16 cellular contexts compared by ENCODE assay signal in the genomic region with DNA sequence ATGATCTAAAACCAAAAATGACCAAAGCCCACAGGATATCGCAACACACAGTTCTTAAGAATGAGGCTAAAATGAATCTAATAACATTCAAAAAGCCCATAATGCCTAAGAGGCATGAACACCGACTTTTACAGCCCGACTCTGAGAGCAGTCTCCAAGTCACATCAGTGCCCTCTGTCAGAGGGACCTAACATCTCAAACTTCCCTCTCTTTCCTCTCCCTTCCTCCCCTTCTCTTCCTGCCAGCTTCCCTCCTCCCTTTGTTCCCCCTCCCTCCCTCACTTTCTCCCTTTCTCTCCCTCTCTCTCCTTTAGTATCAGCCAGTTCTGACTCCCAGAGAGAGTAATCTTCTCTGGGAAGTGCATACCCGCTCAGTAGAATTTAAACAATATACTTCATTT.
DNase-seq lines count a peak whose midpoint lies in the region; ATAC-seq and TF ChIP-seq lines count a peak whose summit lies in the region.
"Had no signal": no experiment of that assay in that cellular context is flagged by ENCODE, and none has a peak within 500 bp of the region (broad histone marks: within the 10 kb centered on the region; RNA-seq: fewer than 3 reads in every experiment).

No MANE protein-coding gene starts in this region.

- H3K9me2 ChIP-seq in GM23338 (ENCODE audit: insufficient read depth) = no peaks in the 10 kb centered on the region

- no peak overlapping the region for H3K4me3 Mint-ChIP-seq in GM23338
- H3K4me3 Mint-ChIP-seq in brain = peak overlapping the region in 1 of 5 experiments; percentile 10
- H3K4me3 Mint-ChIP-seq: activated naive CD8-positive, alpha-beta T cell treated with anti-CD3 and anti-CD28 coated beads, Interleukin-2, amount 10 ng/mL, durations not matched to agents 7 days and 5 days; activated T-cell treated with anti-CD3 and anti-CD28 coated beads, Interleukin-2, amount 50 U/mL, for 72 hours; central memory CD8-positive, alpha-beta T cell had no signal

- no peak for TF ChIP-seq CTCF in GM23338 (conservative IDR thresholded peaks at IDR 0.05; ENCODE audit: low read depth in 2 of 2)
- no peak for TF ChIP-seq CTCF in brain (conservative IDR thresholded peaks at IDR 0.05)
- no peak for TF ChIP-seq CTCF in uterus (IDR thresholded peaks at IDR 0.05)

- no peaks in the 10 kb centered on the region for H3K27me3 ChIP-seq in GM23338 (ENCODE audit: insufficient read depth)
- no peaks in the 10 kb centered on the region for H3K27me3 ChIP-seq in uterus
- H3K27me3 ChIP-seq: BLaER1, gastrocnemius medialis had no signal

- no peaks in the 10 kb centered on the region for H4K20me1 ChIP-seq in GM23338 (replicated peaks; ENCODE audit: insufficient read depth)
- H4K20me1 ChIP-seq: BLaER1 had no signal

- ATAC-seq in GM23338 = peak; percentile 61
- ATAC-seq in sciatic nerve = peak; percentile 21
- ATAC-seq: activated T-cell treated with anti-CD3 and anti-CD28 coated beads, Interleukin-2, amount 50 U/mL, for 72 hours had no signal

- DNase-seq in GM23338 (ENCODE audit: low spot score) (peak; percentile 36), kidney tubule cell (ENCODE audit: low spot score) (peak; percentile 70), sciatic nerve (ENCODE audit: low spot score) (no peak), AML-193 (lab: John Stamatoyannopoulos, UW) (no peak), posterior cingulate gyrus (no peak), uterus (no peak), UCSD-AML1 (lab: John Stamatoyannopoulos, UW; ENCODE audit: unreplicated experiment) (no peak)
- DNase-seq: activated naive CD8-positive, alpha-beta T cell treated with anti-CD3 and anti-CD28 coated beads, Interleukin-2, amount 10 ng/mL, durations not matched to agents 7 days and 5 days; activated T-cell treated with anti-CD3 and anti-CD28 coated beads, Interleukin-2, amount 50 U/mL, for 72 hours; gastrocnemius medialis; NCI-H187 treated with DMSO at 0.1 percent for 48 hours; NCI-H510A treated with DMSO at 0.1 percent for 48 hours had no signal

- H3K4me1 ChIP-seq in GM23338 (ENCODE audit: insufficient read depth) = peaks cover 10% of the 10 kb centered on the region
- no peaks in the 10 kb centered on the region for H3K4me1 ChIP-seq in uterus
- H3K4me1 ChIP-seq: BLaER1, parathyroid adenoma had no signal

- no peaks in the 10 kb centered on the region for H3K9me3 ChIP-seq in uterus
- H3K9me3 ChIP-seq: BLaER1, gastrocnemius medialis had no signal

- H3K4me3 ChIP-seq in GM23338 = no peak overlapping the region
- H3K4me3 ChIP-seq in uterus = no peak overlapping the region
- H3K4me3 ChIP-seq: BLaER1 had no signal

- intact Hi-C loops in sciatic nerve (cut with DNase I) = no loop called here
- intact Hi-C loops in posterior cingulate gyrus (cut with DNase I) = no loop called here
- intact Hi-C loops in uterus (cut with DNase I; ENCODE audit: low total_unique reads) = no loop called here

- H3K27me3 Mint-ChIP-seq in GM23338 (ENCODE audit: insufficient read depth, low read depth, poor library complexity) (peaks cover 2% of the 10 kb centered on the region), brain (no peaks in the 10 kb centered on the region)
- H3K27me3 Mint-ChIP-seq: activated naive CD8-positive, alpha-beta T cell treated with anti-CD3 and anti-CD28 coated beads, Interleukin-2, amount 10 ng/mL, durations not matched to agents 7 days and 5 days had no signal

- H3K36me3 Mint-ChIP-seq in GM23338 (ENCODE audit: low read depth) (no peaks in the 10 kb centered on the region), brain (no peaks in the 10 kb centered on the region)
- H3K36me3 Mint-ChIP-seq: activated naive CD8-positive, alpha-beta T cell treated with anti-CD3 and anti-CD28 coated beads, Interleukin-2, amount 10 ng/mL, durations not matched to agents 7 days and 5 days had no signal

- no peak overlapping the region for H3K4me2 ChIP-seq in GM23338
- H3K4me2 ChIP-seq: BLaER1 had no signal

- H2AFZ ChIP-seq in GM23338 = no peak overlapping the region
- H2AFZ ChIP-seq: parathyroid adenoma had no signal

- no peak for TF ChIP-seq POLR2A in uterus (IDR thresholded peaks at IDR 0.05)

- no peaks in the 10 kb centered on the region for H3F3A ChIP-seq in GM23338 (replicated peaks; ENCODE audit: low read depth)

- H3K9me3 Mint-ChIP-seq in GM23338 (no peaks in the 10 kb centered on the region), brain (no peaks in the 10 kb centered on the region)
- H3K9me3 Mint-ChIP-seq: activated naive CD8-positive, alpha-beta T cell treated with anti-CD3 and anti-CD28 coated beads, Interleukin-2, amount 10 ng/mL, durations not matched to agents 7 days and 5 days; activated T-cell treated with anti-CD3 and anti-CD28 coated beads, Interleukin-2, amount 50 U/mL, for 72 hours; central memory CD8-positive, alpha-beta T cell had no signal

- no peak overlapping the region for H3K27ac Mint-ChIP-seq in GM23338
- peak overlapping the region in 3 of 5 experiments; percentile 3 to 31 (median 17) for H3K27ac Mint-ChIP-seq in brain
- H3K27ac Mint-ChIP-seq: activated naive CD8-positive, alpha-beta T cell treated with anti-CD3 and anti-CD28 coated beads, Interleukin-2, amount 10 ng/mL, durations not matched to agents 7 days and 5 days; activated T-cell treated with anti-CD3 and anti-CD28 coated beads, Interleukin-2, amount 50 U/mL, for 72 hours had no signal

- H3K36me3 ChIP-seq in GM23338 (ENCODE audit: insufficient read depth) (no peaks in the 10 kb centered on the region), uterus (no peaks in the 10 kb centered on the region)
- H3K36me3 ChIP-seq: BLaER1, gastrocnemius medialis had no signal

- peaks cover 31% of the 10 kb centered on the region; the same call in 2 of the 3 replicates for H3K4me1 Mint-ChIP-seq in GM23338
- H3K4me1 Mint-ChIP-seq in brain = peaks cover 43% of the 10 kb centered on the region
- H3K4me1 Mint-ChIP-seq: activated naive CD8-positive, alpha-beta T cell treated with anti-CD3 and anti-CD28 coated beads, Interleukin-2, amount 10 ng/mL, durations not matched to agents 7 days and 5 days; central memory CD8-positive, alpha-beta T cell had no signal

- no peak overlapping the region for H3K27ac ChIP-seq in GM23338 (ENCODE audit: low read depth)
- peak overlapping the region in 1 of 2 donors; percentile 60 for H3K27ac ChIP-seq in uterus
- H3K27ac ChIP-seq: BLaER1, parathyroid adenoma had no signal

- H3K79me2 ChIP-seq in GM23338 (replicated peaks; ENCODE audit: insufficient read depth) = no peaks in the 10 kb centered on the region
- H3K79me2 ChIP-seq: parathyroid adenoma had no signal

TF ChIP-seq in GM23338, 12 proteins besides CTCF, POLR2A, EP300 and RAD21 (continues in another document):
- TF ChIP-seq ZNF114 (CRISPR knock-in tag; IDR thresholded peaks at IDR 0.05) (no peak), EZH2phosphoT487 (IDR thresholded peaks at IDR 0.05; ENCODE audit: unreplicated experiment) (no peak)
- TF ChIP-seq, protein P1, sequence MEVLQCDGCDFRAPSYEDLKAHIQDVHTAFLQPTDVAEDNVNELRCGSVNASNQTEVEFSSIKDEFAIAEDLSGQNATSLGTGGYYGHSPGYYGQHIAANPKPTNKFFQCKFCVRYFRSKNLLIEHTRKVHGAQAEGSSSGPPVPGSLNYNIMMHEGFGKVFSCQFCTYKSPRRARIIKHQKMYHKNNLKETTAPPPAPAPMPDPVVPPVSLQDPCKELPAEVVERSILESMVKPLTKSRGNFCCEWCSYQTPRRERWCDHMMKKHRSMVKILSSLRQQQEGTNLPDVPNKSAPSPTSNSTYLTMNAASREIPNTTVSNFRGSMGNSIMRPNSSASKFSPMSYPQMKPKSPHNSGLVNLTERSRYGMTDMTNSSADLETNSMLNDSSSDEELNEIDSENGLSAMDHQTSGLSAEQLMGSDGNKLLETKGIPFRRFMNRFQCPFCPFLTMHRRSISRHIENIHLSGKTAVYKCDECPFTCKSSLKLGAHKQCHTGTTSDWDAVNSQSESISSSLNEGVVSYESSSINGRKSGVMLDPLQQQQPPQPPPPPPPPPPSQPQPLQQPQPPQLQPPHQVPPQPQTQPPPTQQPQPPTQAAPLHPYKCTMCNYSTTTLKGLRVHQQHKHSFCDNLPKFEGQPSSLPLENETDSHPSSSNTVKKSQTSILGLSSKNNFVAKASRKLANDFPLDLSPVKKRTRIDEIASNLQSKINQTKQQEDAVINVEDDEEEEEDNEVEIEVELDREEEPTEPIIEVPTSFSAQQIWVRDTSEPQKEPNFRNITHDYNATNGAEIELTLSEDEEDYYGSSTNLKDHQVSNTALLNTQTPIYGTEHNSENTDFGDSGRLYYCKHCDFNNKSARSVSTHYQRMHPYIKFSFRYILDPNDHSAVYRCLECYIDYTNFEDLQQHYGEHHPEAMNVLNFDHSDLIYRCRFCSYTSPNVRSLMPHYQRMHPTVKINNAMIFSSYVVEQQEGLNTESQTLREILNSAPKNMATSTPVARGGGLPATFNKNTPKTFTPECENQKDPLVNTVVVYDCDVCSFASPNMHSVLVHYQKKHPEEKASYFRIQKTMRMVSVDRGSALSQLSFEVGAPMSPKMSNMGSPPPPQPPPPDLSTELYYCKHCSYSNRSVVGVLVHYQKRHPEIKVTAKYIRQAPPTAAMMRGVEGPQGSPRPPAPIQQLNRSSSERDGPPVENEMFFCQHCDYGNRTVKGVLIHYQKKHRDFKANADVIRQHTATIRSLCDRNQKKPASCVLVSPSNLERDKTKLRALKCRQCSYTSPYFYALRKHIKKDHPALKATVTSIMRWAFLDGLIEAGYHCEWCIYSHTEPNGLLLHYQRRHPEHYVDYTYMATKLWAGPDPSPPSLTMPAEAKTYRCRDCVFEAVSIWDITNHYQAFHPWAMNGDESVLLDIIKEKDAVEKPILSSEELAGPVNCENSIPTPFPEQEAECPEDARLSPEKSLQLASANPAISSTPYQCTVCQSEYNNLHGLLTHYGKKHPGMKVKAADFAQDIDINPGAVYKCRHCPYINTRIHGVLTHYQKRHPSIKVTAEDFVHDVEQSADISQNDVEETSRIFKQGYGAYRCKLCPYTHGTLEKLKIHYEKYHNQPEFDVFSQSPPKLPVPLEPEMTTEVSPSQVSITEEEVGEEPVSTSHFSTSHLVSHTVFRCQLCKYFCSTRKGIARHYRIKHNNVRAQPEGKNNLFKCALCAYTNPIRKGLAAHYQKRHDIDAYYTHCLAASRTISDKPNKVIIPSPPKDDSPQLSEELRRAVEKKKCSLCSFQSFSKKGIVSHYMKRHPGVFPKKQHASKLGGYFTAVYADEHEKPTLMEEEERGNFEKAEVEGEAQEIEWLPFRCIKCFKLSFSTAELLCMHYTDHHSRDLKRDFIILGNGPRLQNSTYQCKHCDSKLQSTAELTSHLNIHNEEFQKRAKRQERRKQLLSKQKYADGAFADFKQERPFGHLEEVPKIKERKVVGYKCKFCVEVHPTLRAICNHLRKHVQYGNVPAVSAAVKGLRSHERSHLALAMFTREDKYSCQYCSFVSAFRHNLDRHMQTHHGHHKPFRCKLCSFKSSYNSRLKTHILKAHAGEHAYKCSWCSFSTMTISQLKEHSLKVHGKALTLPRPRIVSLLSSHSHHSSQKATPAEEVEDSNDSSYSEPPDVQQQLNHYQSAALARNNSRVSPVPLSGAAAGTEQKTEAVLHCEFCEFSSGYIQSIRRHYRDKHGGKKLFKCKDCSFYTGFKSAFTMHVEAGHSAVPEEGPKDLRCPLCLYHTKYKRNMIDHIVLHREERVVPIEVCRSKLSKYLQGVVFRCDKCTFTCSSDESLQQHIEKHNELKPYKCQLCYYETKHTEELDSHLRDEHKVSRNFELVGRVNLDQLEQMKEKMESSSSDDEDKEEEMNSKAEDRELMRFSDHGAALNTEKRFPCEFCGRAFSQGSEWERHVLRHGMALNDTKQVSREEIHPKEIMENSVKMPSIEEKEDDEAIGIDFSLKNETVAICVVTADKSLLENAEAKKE (CRISPR knock-in tag; IDR thresholded peaks at IDR 0.05) = no peak

Comparison
In these comparisons a context has a peak if more than half of its experiments do, and no peak if none do; other contexts are left out.
1. DNase-seq: peak in GM23338 (single experiment) and kidney tubule cell (single experiment); none in sciatic nerve (single experiment), AML-193 (0 of 2), posterior cingulate gyrus (0 of 10), uterus (0 of 2) and UCSD-AML1 (single experiment).